9 cellular contexts compared by ENCODE assay signal in genomic region chr6:93820465-93821082, GRCh38.
"Had no signal": no experiment of that assay in that cellular context is flagged by ENCODE, and none has a peak within 500 bp of the region (broad histone marks: within the 10 kb centered on the region; RNA-seq: fewer than 3 reads in every experiment).

No MANE protein-coding gene starts in this region.

- DNase-seq: GOT3, H9, HCEC 1CT, KBM-7 had no signal

- H3K27ac ChIP-seq: HL-60, KMS-11 had no signal

- H3K36me3 Mint-ChIP-seq: IgD-negative memory B cell had no signal

- H3K27ac Mint-ChIP-seq: IgD-negative memory B cell had no signal

- H3K27me3 Mint-ChIP-seq: IgD-negative memory B cell had no signal

- FAIRE-seq: H54, HepG2 had no signal

- ATAC-seq: HepG2 had no signal

- H3K4me2 ChIP-seq: KMS-11 had no signal

- H3K9me3 Mint-ChIP-seq: H9 had no signal

- H3K4me3 Mint-ChIP-seq: H9, IgD-negative memory B cell had no signal

- H3K9ac ChIP-seq: KMS-11 had no signal
